Comparison of ENCODE assay signal across 1 cellular context in genomic region chr2:71130325-71131260, GRCh38.
TF ChIP-seq lines count a peak whose summit lies in the region.

Gene MPHOSPH10, plus strand, starts transcription at chr2:71130634. Its CDS starts 32 bp downstream, at chr2:71130666.

TF ChIP-seq in SK-N-SH, 30 proteins besides CTCF, POLR2A, EP300 and RAD21 (continued from another document):
- TF ChIP-seq EZH2phosphoT487 (IDR thresholded peaks at IDR 0.05; ENCODE audit: borderline replicate concordance, low read depth) (no peak), GABPA (IDR thresholded peaks at IDR 0.05; ENCODE audit: low read depth) (peak; percentile 97), YY1 (IDR thresholded peaks at IDR 0.05; ENCODE audit: low read depth) (peak; percentile 85), RXRA (IDR thresholded peaks at IDR 0.05; ENCODE audit: borderline replicate concordance, low read depth) (no peak), IRF3 (IDR thresholded peaks at IDR 0.05; ENCODE audit: low read depth, low read length) (0 out of 2 replicates have a peak, but pooled peaks have one; percentile 30), GATA2 (CRISPR knock-in tag; IDR thresholded peaks at IDR 0.05) (no peak), USF2 (IDR thresholded peaks at IDR 0.05; ENCODE audit: borderline replicate concordance, low read depth, low read length) (no peak), MEF2A (IDR thresholded peaks at IDR 0.05; ENCODE audit: borderline replicate concordance, low read depth) (no peak; the same call in 1 of the 2 replicates), MAX (IDR thresholded peaks at IDR 0.05; ENCODE audit: low read depth) (peak; percentile 99), RCOR1 (IDR thresholded peaks at IDR 0.05; ENCODE audit: low read length) (no peak), REST (IDR thresholded peaks at IDR 0.05; ENCODE audit: low read depth, low read length) (peak; percentile 72; the same call in 1 of the 2 replicates)
